ENCODE assay signal across 24 cellular contexts in genomic region chr4:97912151-97912550, GRCh38.
"Had no signal": no experiment of that assay in that cellular context is flagged by ENCODE, and none has a peak within 500 bp of the region (broad histone marks: within the 10 kb centered on the region; RNA-seq: fewer than 3 reads in every experiment).

No MANE protein-coding gene starts in this region.

- H3K9me3 ChIP-seq: prostate gland, thoracic aorta, upper lobe of right lung had no signal

- H3K27me3 ChIP-seq: heart left ventricle, upper lobe of right lung had no signal

- H3K4me3 ChIP-seq: coronary artery, heart left ventricle, left ventricle myocardium inferior, prostate gland, thoracic aorta, upper lobe of right lung had no signal

- H3K4me1 ChIP-seq: heart left ventricle, left ventricle myocardium inferior, prostate gland, upper lobe of right lung had no signal

- H3K4me3 Mint-ChIP-seq: activated B cell treated with CpG ODN at 0.5 μM for 24 hours; activated CD4-positive, alpha-beta T cell treated with anti-CD3 and anti-CD28 coated beads, Interleukin-2, amount 10 ng/mL, durations not matched to agents 24 days and 14 days; activated naive CD8-positive, alpha-beta T cell; brain; central memory CD8-positive, alpha-beta T cell; memory B cell; natural killer cell treated with Interleukin-12 subunit alpha and Interleukin-12 subunit beta and Interleukin-15 and Interleukin-18, amount 100 ng/mL, for 72 hours; stimulated activated naive CD8-positive, alpha-beta T cell treated with anti-CD3 and anti-CD28 coated beads, Interleukin-15, amount 100 ng/mL, for 72 hours had no signal

- H3K27ac Mint-ChIP-seq: activated B cell treated with CpG ODN at 0.5 μM for 24 hours; activated CD4-positive, alpha-beta T cell treated with anti-CD3 and anti-CD28 coated beads, Interleukin-2, amount 10 ng/mL, durations not matched to agents 24 days and 14 days; activated naive CD8-positive, alpha-beta T cell; brain; memory B cell; natural killer cell treated with Interleukin-12 subunit alpha and Interleukin-12 subunit beta and Interleukin-15 and Interleukin-18, amount 100 ng/mL, for 72 hours; stimulated activated naive CD8-positive, alpha-beta T cell treated with anti-CD3 and anti-CD28 coated beads, Interleukin-15, amount 100 ng/mL, for 72 hours had no signal

- ATAC-seq: heart left ventricle; natural killer cell treated with Interleukin-12 subunit alpha and Interleukin-12 subunit beta and Interleukin-15 and Interleukin-18, amount 100 ng/mL, for 72 hours; sciatic nerve; stimulated activated naive CD8-positive, alpha-beta T cell treated with anti-CD3 and anti-CD28 coated beads, Interleukin-15, amount 100 ng/mL, for 72 hours; upper lobe of right lung had no signal

- H3K36me3 ChIP-seq: heart left ventricle, left ventricle myocardium inferior, prostate gland, thoracic aorta, upper lobe of right lung had no signal

- H3K4me1 Mint-ChIP-seq: activated B cell treated with CpG ODN at 0.5 μM for 24 hours; activated CD4-positive, alpha-beta T cell treated with anti-CD3 and anti-CD28 coated beads, Interleukin-2, amount 10 ng/mL, durations not matched to agents 24 days and 14 days; brain; central memory CD8-positive, alpha-beta T cell; memory B cell; stimulated activated naive CD8-positive, alpha-beta T cell treated with anti-CD3 and anti-CD28 coated beads, Interleukin-15, amount 100 ng/mL, for 72 hours had no signal

- H3K36me3 Mint-ChIP-seq: activated naive CD8-positive, alpha-beta T cell; brain; memory B cell had no signal

- FAIRE-seq: endothelial cell of umbilical vein, TTC549 had no signal

- DNase-seq: activated B cell treated with CpG ODN at 0.5 μM for 24 hours; activated CD4-positive, alpha-beta T cell treated with anti-CD3 and anti-CD28 coated beads, Interleukin-2, amount 10 ng/mL, durations not matched to agents 24 days and 14 days; activated CD8-positive, alpha-beta memory T cell treated with anti-CD3 and anti-CD28 coated beads, Interleukin-2, amount 50 U/mL, for 48 hours; activated gamma-delta T cell treated with Interleukin-2 at 50 U/mL for 16 hours; amygdala; foreskin melanocyte; heart left ventricle; left ventricle myocardium inferior; occipital lobe; stimulated activated CD4-positive, alpha-beta T cell treated with anti-CD3 and anti-CD28 coated beads, Interleukin-1b, Interleukin-23, amount 100 ng/mL, for 48 hours; stimulated activated naive CD8-positive, alpha-beta T cell treated with anti-CD3 and anti-CD28 coated beads, Interleukin-15, amount 100 ng/mL, for 72 hours; T-helper 2 cell; upper lobe of right lung had no signal

- H3K9me3 Mint-ChIP-seq: brain had no signal

- H3K27ac ChIP-seq: coronary artery, heart left ventricle, left ventricle myocardium inferior, prostate gland, thoracic aorta, upper lobe of right lung had no signal

- H3K27me3 Mint-ChIP-seq: activated B cell treated with CpG ODN at 0.5 μM for 24 hours; activated CD4-positive, alpha-beta T cell treated with anti-CD3 and anti-CD28 coated beads, Interleukin-2, amount 10 ng/mL, durations not matched to agents 24 days and 14 days; activated naive CD8-positive, alpha-beta T cell; central memory CD8-positive, alpha-beta T cell; memory B cell; natural killer cell treated with Interleukin-12 subunit alpha and Interleukin-12 subunit beta and Interleukin-15 and Interleukin-18, amount 100 ng/mL, for 72 hours; stimulated activated naive CD8-positive, alpha-beta T cell treated with anti-CD3 and anti-CD28 coated beads, Interleukin-15, amount 100 ng/mL, for 72 hours had no signal
